ENCODE assay signal across 1 cellular context in the genomic region with DNA sequence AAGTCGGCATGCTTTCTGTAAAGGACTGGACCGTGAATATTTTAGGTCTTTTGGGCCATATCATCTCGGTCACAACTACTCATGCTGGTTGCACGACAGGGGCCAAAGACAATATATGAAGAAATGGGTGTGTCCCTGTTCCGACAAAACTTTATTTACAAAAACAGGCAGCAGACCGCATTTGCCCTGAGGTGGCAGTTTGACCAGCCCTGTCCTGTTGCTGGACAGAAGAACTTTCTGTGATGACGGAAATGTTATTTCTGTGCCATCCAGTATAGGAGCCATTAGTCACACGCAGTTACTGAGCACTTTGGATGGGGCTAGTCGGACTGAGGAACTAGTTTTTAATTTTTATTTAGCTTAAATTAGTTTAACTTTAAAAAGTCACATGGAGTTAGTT.
A peak's percentile ranks its signal among the peaks of the same experiment; 100 is the strongest.
TF ChIP-seq lines count a peak whose summit lies in the region.

No MANE protein-coding gene starts in this region.

TF ChIP-seq in K562, 482 proteins besides CTCF, POLR2A, EP300 and RAD21 (continued from another document):
- TF ChIP-seq, protein P1, sequence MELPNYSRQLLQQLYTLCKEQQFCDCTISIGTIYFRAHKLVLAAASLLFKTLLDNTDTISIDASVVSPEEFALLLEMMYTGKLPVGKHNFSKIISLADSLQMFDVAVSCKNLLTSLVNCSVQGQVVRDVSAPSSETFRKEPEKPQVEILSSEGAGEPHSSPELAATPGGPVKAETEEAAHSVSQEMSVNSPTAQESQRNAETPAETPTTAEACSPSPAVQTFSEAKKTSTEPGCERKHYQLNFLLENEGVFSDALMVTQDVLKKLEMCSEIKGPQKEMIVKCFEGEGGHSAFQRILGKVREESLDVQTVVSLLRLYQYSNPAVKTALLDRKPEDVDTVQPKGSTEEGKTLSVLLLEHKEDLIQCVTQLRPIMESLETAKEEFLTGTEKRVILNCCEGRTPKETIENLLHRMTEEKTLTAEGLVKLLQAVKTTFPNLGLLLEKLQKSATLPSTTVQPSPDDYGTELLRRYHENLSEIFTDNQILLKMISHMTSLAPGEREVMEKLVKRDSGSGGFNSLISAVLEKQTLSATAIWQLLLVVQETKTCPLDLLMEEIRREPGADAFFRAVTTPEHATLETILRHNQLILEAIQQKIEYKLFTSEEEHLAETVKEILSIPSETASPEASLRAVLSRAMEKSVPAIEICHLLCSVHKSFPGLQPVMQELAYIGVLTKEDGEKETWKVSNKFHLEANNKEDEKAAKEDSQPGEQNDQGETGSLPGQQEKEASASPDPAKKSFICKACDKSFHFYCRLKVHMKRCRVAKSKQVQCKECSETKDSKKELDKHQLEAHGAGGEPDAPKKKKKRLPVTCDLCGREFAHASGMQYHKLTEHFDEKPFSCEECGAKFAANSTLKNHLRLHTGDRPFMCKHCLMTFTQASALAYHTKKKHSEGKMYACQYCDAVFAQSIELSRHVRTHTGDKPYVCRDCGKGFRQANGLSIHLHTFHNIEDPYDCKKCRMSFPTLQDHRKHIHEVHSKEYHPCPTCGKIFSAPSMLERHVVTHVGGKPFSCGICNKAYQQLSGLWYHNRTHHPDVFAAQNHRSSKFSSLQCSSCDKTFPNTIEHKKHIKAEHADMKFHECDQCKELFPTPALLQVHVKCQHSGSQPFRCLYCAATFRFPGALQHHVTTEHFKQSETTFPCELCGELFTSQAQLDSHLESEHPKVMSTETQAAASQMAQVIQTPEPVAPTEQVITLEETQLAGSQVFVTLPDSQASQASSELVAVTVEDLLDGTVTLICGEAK (IDR thresholded peaks at IDR 0.05), result peak; percentile 88
- TF ChIP-seq, protein P1 (CRISPR knock-in tag; IDR thresholded peaks at IDR 0.05), result peak; percentile 72
